In genomic region chr3:39383190-39383912, GRCh38 we compare ENCODE assay signal across 1 cellular context.
TF ChIP-seq lines count a peak whose summit lies in the region.

TSS of gene SLC25A38 (plus strand) at chr3:39383370. CDS start at chr3:39383725, 355 bp downstream.

TF ChIP-seq in HepG2, 621 proteins besides CTCF, POLR2A, EP300 and RAD21 (continued from another document):
- no peak for TF ChIP-seq ZBTB34 (CRISPR knock-in tag; IDR thresholded peaks at IDR 0.05)
- no peak for TF ChIP-seq ZNF572 (CRISPR knock-in tag; IDR thresholded peaks at IDR 0.05)
- TF ChIP-seq NFE2L2 (IDR thresholded peaks at IDR 0.05; ENCODE audit: low read length) = no peak
- no peak; the same call in 1 of the 2 replicates for TF ChIP-seq SMAD3 (CRISPR knock-in tag; IDR thresholded peaks at IDR 0.05)
- TF ChIP-seq KLF12 (CRISPR knock-in tag; IDR thresholded peaks at IDR 0.05; ENCODE audit: borderline replicate concordance) = no peak
- peak; percentile 68; the same call in 1 of the 2 replicates for TF ChIP-seq CREM (IDR thresholded peaks at IDR 0.05)
- TF ChIP-seq CREM (CRISPR knock-in tag; IDR thresholded peaks at IDR 0.05) = no peak
- no peak for TF ChIP-seq POLR2AphosphoS2 (IDR thresholded peaks at IDR 0.05; ENCODE audit: low read depth, low read length)
- TF ChIP-seq RXRA (CRISPR knock-in tag; IDR thresholded peaks at IDR 0.05) = no peak
- no peak for TF ChIP-seq ZNF207 (IDR thresholded peaks at IDR 0.05; ENCODE audit: borderline replicate concordance)
- no peak for TF ChIP-seq ZBTB7A (CRISPR knock-in tag; IDR thresholded peaks at IDR 0.05)
- no peak for TF ChIP-seq ZNF564 (CRISPR knock-in tag; IDR thresholded peaks at IDR 0.05)
- TF ChIP-seq CHD2 (IDR thresholded peaks at IDR 0.05; ENCODE audit: low read depth, low read length) = no peak
- no peak for TF ChIP-seq EZH2 (conservative IDR thresholded peaks at IDR 0.05; ENCODE audit: low read depth, low read length)
